ENCODE assay signal across 8 cellular contexts in the genomic region with DNA sequence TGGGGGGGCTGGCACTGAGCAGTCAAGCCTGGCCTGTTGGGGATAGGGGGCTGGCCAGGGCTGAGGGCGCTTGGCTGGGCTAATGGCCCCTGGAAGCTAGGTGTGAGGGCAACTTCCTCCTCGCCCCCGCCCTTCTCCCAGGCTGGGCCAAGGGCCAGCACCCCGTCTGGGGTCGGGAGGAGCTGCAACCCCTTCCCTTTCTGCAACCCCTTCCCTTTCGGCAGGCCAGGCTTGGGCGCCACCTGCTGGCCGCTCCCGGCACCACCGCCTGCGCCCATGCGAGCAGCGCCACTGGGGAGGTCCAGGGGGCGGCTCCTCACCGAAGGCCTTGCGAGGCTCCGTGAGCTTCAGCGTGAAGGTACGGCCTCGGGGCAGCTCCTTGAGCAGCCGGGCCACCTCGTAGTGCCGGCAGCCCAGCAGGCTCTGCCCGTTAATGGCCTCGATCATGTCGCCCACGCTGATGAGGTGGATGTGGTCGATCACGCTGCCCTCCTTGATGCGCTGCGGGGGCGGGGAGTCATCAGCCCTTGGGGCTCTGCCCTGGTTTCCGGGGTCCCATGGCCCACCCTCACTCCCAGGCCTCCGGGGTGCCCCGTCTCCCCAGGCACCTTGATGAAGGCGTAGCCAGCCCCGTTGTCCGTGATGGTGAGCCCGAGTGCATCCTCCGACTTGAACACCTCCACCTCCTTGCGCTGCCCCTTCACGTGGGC. TPM values are rescaled to one million over a fixed set of nuclear protein-coding genes. Genes with fewer than 3 reads are reported as not detected.
DNase-seq lines count a peak whose midpoint lies in the region; ATAC-seq and TF ChIP-seq lines count a peak whose summit lies in the region.

No MANE protein-coding gene starts in this region.

- H3K36me3 ChIP-seq in mucosa of descending colon (ENCODE audit: low read depth) (no peaks in the 10 kb centered on the region), stomach (peaks cover 25 to 74% (median 69%) of the 10 kb centered on the region in 4 donors)

- peak; percentile 95 for TF ChIP-seq CTCF in C4-2B (conservative IDR thresholded peaks at IDR 0.05)
- TF ChIP-seq CTCF in mucosa of descending colon (IDR thresholded peaks at IDR 0.05): peak; percentile 76
- peak in 5 of 7 experiments; percentile 42 to 86 (median 77) for TF ChIP-seq CTCF in stomach (IDR thresholded peaks at IDR 0.05)

- H3K4me1 ChIP-seq in mucosa of descending colon (ENCODE audit: low read depth) (peaks cover 8% of the 10 kb centered on the region), stomach (peaks cover 27 to 44% (median 32%) of the 10 kb centered on the region in 4 donors)

- intact Hi-C loops in mucosa of descending colon (cut with DNase I, micrococcal nuclease) (no loop called here), stomach (cut with DNase I; ENCODE audit: low total_unique reads) (no loop called here)

- DNase-seq in HuH-7.5 (ENCODE audit: low spot score) (peak; percentile 86), dermis blood vessel endothelial cell (peak; percentile 60), mucosa of descending colon (peak in 2 of 3 donors; percentile 58 to 70), stomach (peak; percentile 55), NCI-H128 (lab: John Stamatoyannopoulos, UW; ENCODE audit: unreplicated experiment) (no peak)
- DNase-seq in activated CD4-positive, alpha-beta T cell treated with anti-CD3 and anti-CD28 coated beads for 48 hours: peak; percentile 82

- no peak overlapping the region for H3K27ac ChIP-seq in C4-2B
- H3K27ac ChIP-seq in stomach: peak overlapping the region in 2 of 5 donors; percentile 2 to 44

- peak; percentile 55 for ATAC-seq in mucosa of descending colon
- ATAC-seq in GM21528 (IDR thresholded peaks at IDR 0.05; ENCODE audit: low FRiP score, unreplicated experiment): no peak

- no peak overlapping the region for H3K4me3 ChIP-seq in mucosa of descending colon
- H3K4me3 ChIP-seq in stomach: no peak overlapping the region

- H3K9me3 ChIP-seq in mucosa of descending colon (no peaks in the 10 kb centered on the region), stomach (no peaks in the 10 kb centered on the region)

- peaks cover 0 to 14% (median 6%) of the 10 kb centered on the region in 3 donors for H3K27me3 ChIP-seq in stomach

- no peak for TF ChIP-seq EP300 in stomach (IDR thresholded peaks at IDR 0.05)

- 51 to 78% (median 64%) methylated on average over 20 to 42 of the region's 42 CpGs for WGBS in stomach, 5 donors

- no peak for TF ChIP-seq POLR2A in stomach (IDR thresholded peaks at IDR 0.05)

RNA-seq across cellular contexts. Expression of a gene that starts 5.0 kb away (rescaled TPM):
- total RNA-seq in dermis blood vessel endothelial cell (0.17 and 0.42 TPM in 2 replicates), mucosa of descending colon (1 to 10 TPM in 1 of 3 donors, under 1 TPM in 2; 0.41 to 1.2 (median 0.63) TPM), stomach (1 to 10 TPM in 2 of 5 donors, not detected in 3; 1.2 to 3.3 TPM)
- polyA plus RNA-seq in stomach: 1 to 10 TPM in 2 of 3 donors, not detected in 1; 1.4 to 3.4 TPM

RNA-seq across cellular contexts. Expression of a gene that starts 15.8 kb away (rescaled TPM):
- total RNA-seq in dermis blood vessel endothelial cell (175 and 182 TPM in 2 replicates), mucosa of descending colon (100 to 1,000 TPM; 199 to 374 (median 300) TPM), stomach (100 to 1,000 TPM in 4 of 5 donors, 10 to 100 TPM in 1; 73.3 to 662 (median 174) TPM)
- 100 to 1,000 TPM in 2 of 3 donors, 10 to 100 TPM in 1; 98.9 to 126 (median 102) TPM for polyA plus RNA-seq in stomach

RNA-seq across cellular contexts. Expression of a gene that starts 38.1 kb away (rescaled TPM):
- total RNA-seq in dermis blood vessel endothelial cell: 29.5 and 39.5 TPM in 2 replicates
- total RNA-seq in mucosa of descending colon: 100 to 1,000 TPM; 104 to 110 (median 107) TPM
- 10 to 100 TPM in 4 of 5 donors, 1 to 10 TPM in 1; 9.9 to 62.6 (median 33.0) TPM for total RNA-seq in stomach
- 10 to 100 TPM; 74.9 to 85.8 (median 80.9) TPM for polyA plus RNA-seq in stomach

RNA-seq across cellular contexts. Expression of a gene that starts 47.0 kb away (rescaled TPM):
- total RNA-seq in dermis blood vessel endothelial cell: 282 and 439 TPM in 2 replicates
- total RNA-seq in mucosa of descending colon: 100 to 1,000 TPM in 1 of 3 donors, 10 to 100 TPM in 2; 30.1 to 117 (median 42.0) TPM
- total RNA-seq in stomach: 100 to 1,000 TPM in 2 of 5 donors, 10 to 100 TPM in 3; 44.2 to 268 (median 90.4) TPM
- polyA plus RNA-seq in stomach: 10 to 100 TPM; 42.0 to 95.6 (median 85.4) TPM

RNA-seq across cellular contexts. Expression of a gene that starts 49.3 kb away (rescaled TPM):
- 17.0 and 25.5 TPM in 2 replicates for total RNA-seq in dermis blood vessel endothelial cell
- total RNA-seq in mucosa of descending colon: 100 to 1,000 TPM in 2 of 3 donors, 10 to 100 TPM in 1; 94.4 to 155 (median 141) TPM
- total RNA-seq in stomach: 10 to 100 TPM; 10.5 to 90.4 (median 54.0) TPM
- 100 to 1,000 TPM; 114 to 266 (median 166) TPM for polyA plus RNA-seq in stomach
